In the genomic region with DNA sequence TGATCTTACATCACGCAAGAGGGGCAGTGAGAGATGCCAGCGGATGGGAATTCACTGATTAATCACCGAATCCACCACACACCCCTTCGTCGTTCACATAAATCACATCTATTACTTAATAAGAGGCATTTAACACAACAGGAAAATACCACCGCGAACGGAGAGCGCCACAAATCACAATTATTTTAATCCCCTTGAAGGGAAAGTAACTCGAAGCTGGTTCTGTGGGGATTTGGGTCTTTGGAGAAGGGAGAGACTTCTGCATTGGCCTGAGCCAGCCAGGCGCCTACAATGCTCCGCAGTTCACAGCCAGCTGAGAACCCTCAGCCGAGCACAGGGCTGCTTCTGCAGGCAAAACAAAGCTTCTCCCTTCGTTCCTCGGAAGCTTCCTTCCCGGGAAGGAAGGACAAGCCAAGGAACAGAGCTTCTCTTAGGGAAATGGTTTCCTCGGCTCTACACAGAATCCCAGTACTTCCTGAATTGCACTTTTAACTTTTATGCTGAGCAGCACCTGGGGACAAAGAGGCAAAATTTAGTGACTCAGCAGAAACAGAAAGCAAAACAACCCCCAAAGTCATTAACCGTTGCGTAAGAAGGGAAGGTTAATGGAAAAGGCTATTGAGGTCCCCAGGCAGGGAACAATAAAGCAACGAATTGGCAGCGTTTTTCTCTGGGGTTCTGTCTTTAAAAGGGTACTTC, we compare ENCODE assay signal across 8 cellular contexts. TPM values are rescaled to one million over a fixed set of nuclear protein-coding genes. Genes with fewer than 3 reads are reported as not detected.
DNase-seq lines count a peak whose midpoint lies in the region; ATAC-seq and TF ChIP-seq lines count a peak whose summit lies in the region.

A gene (minus strand): TSS at position 1 of the 699 bp plus-strand sequence. CDS start 287 bp downstream, outside the sequence.

- H3K4me1 ChIP-seq in lung (ENCODE audit: control insufficient read depth in 2 of 2, insufficient read depth in 2 of 2, low read length in 2 of 2) (peaks cover 0 to 3% of the 10 kb centered on the region in 2 donors), tibial nerve (peaks cover 0 to 20% (median 0%) of the 10 kb centered on the region in 4 donors)

- peak within 1 kb of the TSS; percentile 68 for H3K4me3 ChIP-seq in GM08714 (ENCODE audit: low read length)
- peak within 1 kb of the TSS; percentile 36 for H3K4me3 ChIP-seq in lung
- H3K4me3 ChIP-seq in tibial nerve, result peak within 1 kb of the TSS; percentile 31 to 60 (median 49)

- H3K36me3 ChIP-seq in lung (ENCODE audit: control insufficient read depth in 2 of 2, insufficient read depth in 2 of 2, low read length in 2 of 2) (no peaks in the 10 kb centered on the region), tibial nerve (no peaks in the 10 kb centered on the region)

- DNase-seq in NCI-H524 treated with DMSO at 0.1 percent for 48 hours (lab: John Stamatoyannopoulos, UW) (peak; percentile 8), ecto neural progenitor cell (ENCODE audit: low spot score) (peak; percentile 61), lung (ENCODE audit: low spot score) (no peak), tibial nerve (ENCODE audit: low spot score in 2 of 2) (peak in 1 of 2 donors; percentile 5), NOMO-1 treated with dmso at 0.1 percent for 144 hours (lab: John Stamatoyannopoulos, UW; ENCODE audit: unreplicated experiment) (no peak)
- no peak for DNase-seq in activated CD4-positive, alpha-beta T cell treated with anti-CD3 and anti-CD28 coated beads, Interleukin-2, amount 50 U/mL, for 48 hours

- 1 to 2% methylated on average over 21 of the region's 21 CpGs for WGBS in lung, 2 donors
- 0 to 1% methylated on average over 21 of the region's 21 CpGs for WGBS in tibial nerve, 2 donors

- no peak for TF ChIP-seq EP300 in tibial nerve (IDR thresholded peaks at IDR 0.05)

- no peak for TF ChIP-seq CTCF in lung (IDR thresholded peaks at IDR 0.05; ENCODE audit: control extremely low read depth, extremely low read depth)
- no peak for TF ChIP-seq CTCF in tibial nerve (IDR thresholded peaks at IDR 0.05)

- no peaks in the 10 kb centered on the region for H3K27me3 ChIP-seq in lung (ENCODE audit: control insufficient read depth, insufficient read depth)
- no peaks in the 10 kb centered on the region for H3K27me3 ChIP-seq in tibial nerve

- peak; percentile 67 for ATAC-seq in GM21717 (IDR thresholded peaks at IDR 0.05; ENCODE audit: unreplicated experiment)
- no peak for ATAC-seq in lung (ENCODE audit: insufficient read depth, low FRiP score)

- H3K27ac ChIP-seq in lung (ENCODE audit: low read depth in 1 of 2, low read length in 1 of 2), result no peak within 1 kb of the TSS
- H3K27ac ChIP-seq in tibial nerve, result peak within 1 kb of the TSS in 1 of 4 donors; percentile 22

- H3K9me3 ChIP-seq in lung (ENCODE audit: control insufficient read depth in 2 of 2, insufficient read depth in 1 of 2, low read length in 1 of 2) (no peaks in the 10 kb centered on the region), tibial nerve (no peaks in the 10 kb centered on the region)

- TF ChIP-seq POLR2A in tibial nerve (IDR thresholded peaks at IDR 0.05), result no peak

RNA-seq across cellular contexts. Expression of the gene that starts here (rescaled TPM):
- total RNA-seq in lung (1 to 10 TPM in 1 of 2 donors, under 1 TPM in 1; 0.28 to 6.5 TPM), tibial nerve (1 to 10 TPM; 1.2 to 3.3 (median 2.6) TPM)
- polyA plus RNA-seq in lung, result under 1 TPM; 0.01 to 0.04 TPM

Comparison
In these comparisons a context has a peak if more than half of its experiments do, and no peak if none do; other contexts are left out.
1. DNase-seq: peak in NCI-H524 treated with DMSO at 0.1 percent for 48 hours (single experiment) and ecto neural progenitor cell (single experiment); none in lung (single experiment), NOMO-1 treated with dmso at 0.1 percent for 144 hours (single experiment) and activated CD4-positive, alpha-beta T cell treated with anti-CD3 and anti-CD28 coated beads, Interleukin-2, amount 50 U/mL, for 48 hours (0 of 2).
2. Peak in every context shown above with its lines, with median percentiles within 50 percentile points of each other: H3K4me3 ChIP-seq.